Comparison of ENCODE assay signal across 8 cellular contexts in the genomic region with DNA sequence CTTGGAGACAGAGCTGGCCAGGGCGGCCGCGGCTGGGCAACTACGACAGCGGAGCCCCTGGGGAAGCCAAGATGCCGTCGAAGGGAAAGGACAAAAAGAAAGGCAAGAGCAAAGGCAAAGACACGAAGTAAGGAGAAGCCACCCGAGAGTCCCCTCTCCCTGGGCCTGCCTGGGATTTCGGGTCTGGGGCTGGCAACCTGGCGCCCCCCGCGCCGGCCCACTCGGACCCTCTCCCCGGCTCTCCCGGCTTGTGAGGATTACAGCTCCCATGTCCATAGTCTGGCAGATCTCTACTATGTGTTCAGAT. TPM values are rescaled to one million over a fixed set of nuclear protein-coding genes. Genes with fewer than 3 reads are reported as not detected.
DNase-seq lines count a peak whose midpoint lies in the region; ATAC-seq and TF ChIP-seq lines count a peak whose summit lies in the region.

No MANE protein-coding gene starts in this region.

- peak overlapping the region; percentile 78 to 98 for H3K27ac ChIP-seq in thoracic aorta

- H3K4me3 ChIP-seq in thoracic aorta: peak overlapping the region; percentile 99

- H3K4me1 ChIP-seq in thoracic aorta (ENCODE audit: control insufficient read depth in 1 of 2, low read depth in 2 of 2): peaks cover 8 to 16% of the 10 kb centered on the region in 2 donors

- DNase-seq in activated CD4-positive, alpha-beta T cell treated with anti-CD3 and anti-CD28 coated beads for 36 hours: no peak
- DNase-seq in activated CD4-positive, alpha-beta T cell treated with anti-CD3 and anti-CD28 coated beads, Interleukin-2, amount 50 U/mL, for 1 hour: no peak
- no peak for DNase-seq in activated T-helper 1 cell treated with anti-CD3 and anti-CD28 coated beads, Interleukin-12 subunit alpha, Interleukin-12 subunit beta, Interleukin-2, Interleukin-4 antibody, amounts not matched to agents 30 ng/mL and 10 ng/mL and 1 ng/mL, durations not matched to agents 14 hours and 24 hours and 36 hours (ENCODE audit: low spot score)
- DNase-seq in immature natural killer cell (no peak), thoracic aorta (ENCODE audit: low spot score) (no peak), activated gamma-delta T cell (lab: John Stamatoyannopoulos, UW) (no peak)

- CTCF ChIA-PET in activated CD4-positive, alpha-beta T cell treated with anti-CD3 and anti-CD28 coated beads for 36 hours (lab: Charles Lee): interaction anchor here (0.6 to 0.7 kb wide), 2 partner anchors 18 to 865 kb away, joined by 3 to 4 read pairs; no protein-coding TSS in a partner anchor

- H3K27ac Mint-ChIP-seq in activated CD4-positive, alpha-beta T cell treated with anti-CD3 and anti-CD28 coated beads for 36 hours: peak overlapping the region; percentile 58
- peak overlapping the region; percentile 80 for H3K27ac Mint-ChIP-seq in activated T-helper 1 cell treated with anti-CD3 and anti-CD28 coated beads, Interleukin-12 subunit alpha, Interleukin-12 subunit beta, Interleukin-2, Interleukin-4 antibody, amounts not matched to agents 30 ng/mL and 10 ng/mL and 1 ng/mL, durations not matched to agents 14 hours and 24 hours and 36 hours
- peak overlapping the region; percentile 94 to 99 (median 98) for H3K27ac Mint-ChIP-seq in immature natural killer cell

- POLR2A ChIA-PET in activated CD4-positive, alpha-beta T cell treated with anti-CD3 and anti-CD28 coated beads for 36 hours (lab: Charles Lee): interaction anchor here (0.6 to 1.0 kb wide), 2 partner anchors 69 to 1232 kb away, joined by 3 read pairs; a partner anchor contains a TSS

- no peaks in the 10 kb centered on the region for H3K36me3 Mint-ChIP-seq in activated CD4-positive, alpha-beta T cell treated with anti-CD3 and anti-CD28 coated beads for 36 hours (ENCODE audit: low read depth)
- no peaks in the 10 kb centered on the region for H3K36me3 Mint-ChIP-seq in activated T-helper 1 cell treated with anti-CD3 and anti-CD28 coated beads, Interleukin-12 subunit alpha, Interleukin-12 subunit beta, Interleukin-2, Interleukin-4 antibody, amounts not matched to agents 30 ng/mL and 10 ng/mL and 1 ng/mL, durations not matched to agents 14 hours and 24 hours and 36 hours (ENCODE audit: low read depth)
- H3K36me3 Mint-ChIP-seq in immature natural killer cell: peaks cover 0 to 3% (median 0%) of the 10 kb centered on the region in 3 donors

- no peaks in the 10 kb centered on the region for H3K9me3 ChIP-seq in thoracic aorta

- no peaks in the 10 kb centered on the region for H3K9me3 Mint-ChIP-seq in activated CD4-positive, alpha-beta T cell treated with anti-CD3 and anti-CD28 coated beads for 36 hours (ENCODE audit: low read depth)
- H3K9me3 Mint-ChIP-seq in activated T-helper 1 cell treated with anti-CD3 and anti-CD28 coated beads, Interleukin-12 subunit alpha, Interleukin-12 subunit beta, Interleukin-2, Interleukin-4 antibody, amounts not matched to agents 30 ng/mL and 10 ng/mL and 1 ng/mL, durations not matched to agents 14 hours and 24 hours and 36 hours: no peaks in the 10 kb centered on the region
- no peaks in the 10 kb centered on the region for H3K9me3 Mint-ChIP-seq in immature natural killer cell

- peak overlapping the region; percentile 80 for H3K4me3 Mint-ChIP-seq in activated CD4-positive, alpha-beta T cell treated with anti-CD3 and anti-CD28 coated beads for 36 hours
- peak overlapping the region; percentile 89 for H3K4me3 Mint-ChIP-seq in activated T-helper 1 cell treated with anti-CD3 and anti-CD28 coated beads, Interleukin-12 subunit alpha, Interleukin-12 subunit beta, Interleukin-2, Interleukin-4 antibody, amounts not matched to agents 30 ng/mL and 10 ng/mL and 1 ng/mL, durations not matched to agents 14 hours and 24 hours and 36 hours
- H3K4me3 Mint-ChIP-seq in immature natural killer cell: peak overlapping the region; percentile 94 to 99 (median 97)

- H3K27me3 ChIP-seq in thoracic aorta (replicated peaks; ENCODE audit: insufficient read depth): no peaks in the 10 kb centered on the region

- ATAC-seq in activated CD4-positive, alpha-beta T cell treated with anti-CD3 and anti-CD28 coated beads for 36 hours: no peak
- no peak for ATAC-seq in thoracic aorta (ENCODE audit: insufficient number of reproducible peaks, low FRiP score, low read depth)
- ATAC-seq in GM18873 (IDR thresholded peaks at IDR 0.05; ENCODE audit: low FRiP score, unreplicated experiment): no peak
- no peak for ATAC-seq in GM18517 (IDR thresholded peaks at IDR 0.05; ENCODE audit: unreplicated experiment)

- no peaks in the 10 kb centered on the region for H3K27me3 Mint-ChIP-seq in activated CD4-positive, alpha-beta T cell treated with anti-CD3 and anti-CD28 coated beads for 36 hours
- peaks cover 3% of the 10 kb centered on the region for H3K27me3 Mint-ChIP-seq in activated T-helper 1 cell treated with anti-CD3 and anti-CD28 coated beads, Interleukin-12 subunit alpha, Interleukin-12 subunit beta, Interleukin-2, Interleukin-4 antibody, amounts not matched to agents 30 ng/mL and 10 ng/mL and 1 ng/mL, durations not matched to agents 14 hours and 24 hours and 36 hours (ENCODE audit: insufficient read depth)
- peaks cover 3 to 13% (median 5%) of the 10 kb centered on the region in 3 donors for H3K27me3 Mint-ChIP-seq in immature natural killer cell (ENCODE audit: low read depth in 3 of 3)

- intact Hi-C loops in activated CD4-positive, alpha-beta T cell treated with anti-CD3 and anti-CD28 coated beads for 36 hours (cut with DNase I, micrococcal nuclease): loop anchor here (1.0 to 10.0 kb wide), 12 partner anchors 65 to 693 kb away; a partner anchor contains a TSS
- intact Hi-C loops in activated T-helper 1 cell treated with anti-CD3 and anti-CD28 coated beads, Interleukin-12 subunit alpha, Interleukin-12 subunit beta, Interleukin-2, Interleukin-4 antibody, amounts not matched to agents 30 ng/mL and 10 ng/mL and 1 ng/mL, durations not matched to agents 14 hours and 24 hours and 36 hours (cut with micrococcal nuclease): loop anchor here (1.0 to 5.0 kb wide), 5 partner anchors 19 to 528 kb away; a partner anchor contains a TSS

- H3K4me1 Mint-ChIP-seq in activated CD4-positive, alpha-beta T cell treated with anti-CD3 and anti-CD28 coated beads for 36 hours: peaks cover 12% of the 10 kb centered on the region
- peaks cover 17% of the 10 kb centered on the region for H3K4me1 Mint-ChIP-seq in activated T-helper 1 cell treated with anti-CD3 and anti-CD28 coated beads, Interleukin-12 subunit alpha, Interleukin-12 subunit beta, Interleukin-2, Interleukin-4 antibody, amounts not matched to agents 30 ng/mL and 10 ng/mL and 1 ng/mL, durations not matched to agents 14 hours and 24 hours and 36 hours (ENCODE audit: low read depth)
- peaks cover 17 to 22% of the 10 kb centered on the region in 2 donors for H3K4me1 Mint-ChIP-seq in immature natural killer cell

- H3K36me3 ChIP-seq in thoracic aorta: no peaks in the 10 kb centered on the region

- no peak for TF ChIP-seq CTCF in thoracic aorta (IDR thresholded peaks at IDR 0.05)

RNA-seq across cellular contexts. Expression of a gene that starts 0.2 kb away (rescaled TPM):
- total RNA-seq in activated CD4-positive, alpha-beta T cell treated with anti-CD3 and anti-CD28 coated beads for 36 hours: 1 to 10 TPM; 1.9 to 2.1 TPM
- total RNA-seq in activated T-helper 1 cell treated with anti-CD3 and anti-CD28 coated beads, Interleukin-12 subunit alpha, Interleukin-12 subunit beta, Interleukin-2, Interleukin-4 antibody, amounts not matched to agents 30 ng/mL and 10 ng/mL and 1 ng/mL, durations not matched to agents 14 hours and 24 hours and 36 hours: 0.51 and 0.88 TPM in 2 replicates
- polyA plus RNA-seq in immature natural killer cell: 1 to 10 TPM; 1.6 to 4.0 (median 3.4) TPM
- total RNA-seq in thoracic aorta: 1 to 10 TPM; 4.7 to 5.6 TPM

RNA-seq across cellular contexts. Expression of a gene that starts 0.3 kb away (rescaled TPM):
- 10 to 100 TPM in 1 of 2 experiments, 1 to 10 TPM in 1; 8.7 to 10.0 TPM for total RNA-seq in activated CD4-positive, alpha-beta T cell treated with anti-CD3 and anti-CD28 coated beads for 36 hours
- total RNA-seq in activated T-helper 1 cell treated with anti-CD3 and anti-CD28 coated beads, Interleukin-12 subunit alpha, Interleukin-12 subunit beta, Interleukin-2, Interleukin-4 antibody, amounts not matched to agents 30 ng/mL and 10 ng/mL and 1 ng/mL, durations not matched to agents 14 hours and 24 hours and 36 hours: 10.7 and 12.2 TPM in 2 replicates
- 1 to 10 TPM; 3.2 to 9.1 (median 3.2) TPM for polyA plus RNA-seq in immature natural killer cell
- total RNA-seq in thoracic aorta: 10 to 100 TPM in 1 of 2 donors, 1 to 10 TPM in 1; 9.8 to 17.5 TPM
